Comparison of ENCODE assay signal across 11 cellular contexts in genomic region chr6:35817515-35817914, GRCh38. TPM values are rescaled to one million over a fixed set of nuclear protein-coding genes. Genes with fewer than 3 reads are reported as not detected.
"Had no signal": no experiment of that assay in that cellular context is flagged by ENCODE, and none has a peak within 500 bp of the region (broad histone marks: within the 10 kb centered on the region; RNA-seq: fewer than 3 reads in every experiment).

No MANE protein-coding gene starts in this region.

- ATAC-seq: GM23338, HCT116 had no signal

- H3K36me3 ChIP-seq: HAP-1 had no signal

- H3K4me2 ChIP-seq: GM23338 had no signal

- H3K9ac ChIP-seq: GM23248 had no signal

- FAIRE-seq: H54 had no signal

- H3K4me1 ChIP-seq: HAP-1 had no signal

- H3K9me3 ChIP-seq: HAP-1 had no signal

- H3K27ac ChIP-seq: GM23248 had no signal

- H2AFZ ChIP-seq: GM23248, GM23338 had no signal

- H3K4me3 ChIP-seq: GM23248, GM23338, HAP-1 had no signal

- DNase-seq: GM23248, GOT3, H7, H9, HCEC 1CT, HFFc6 had no signal

RNA-seq across cellular contexts. Expression of gene LHFPL5, which starts 12.4 kb away (rescaled TPM):
- total RNA-seq: GM23248, GM23338, H4, H7, H9, HFFc6 had no signal
- polyA plus RNA-seq: GM23248, GM23338 had no signal

RNA-seq across cellular contexts. Expression of gene CLPS, which starts 20.4 kb away (rescaled TPM):
- total RNA-seq: GM23248, GM23338, H4, H7, H9, HFFc6 had no signal
- polyA plus RNA-seq: GM23248, GM23338 had no signal

RNA-seq across cellular contexts. Expression of gene CLPSL1, which starts 36.7 kb away (rescaled TPM):
- total RNA-seq: GM23248, GM23338, H4, H7, H9, HFFc6 had no signal
- polyA plus RNA-seq: GM23248, GM23338 had no signal

RNA-seq across cellular contexts. Expression of gene CLPSL2, which starts 41.1 kb away (rescaled TPM):
- total RNA-seq: GM23248, HFFc6 had no signal
- polyA plus RNA-seq: GM23248 had no signal
